ENCODE assay signal across 25 cellular contexts in genomic region chr20:889932-890463, GRCh38. TPM values are rescaled to one million over a fixed set of nuclear protein-coding genes. Genes with fewer than 3 reads are reported as not detected.
"Had no signal": no experiment of that assay in that cellular context is flagged by ENCODE, and none has a peak within 500 bp of the region (broad histone marks: within the 10 kb centered on the region; RNA-seq: fewer than 3 reads in every experiment).

No MANE protein-coding gene starts in this region.

- H3K4me1 ChIP-seq: SJSA1 had no signal

- H3K27me3 ChIP-seq: Peyer's patch had no signal

- H3K9me3 ChIP-seq: adrenal gland, Peyer's patch, SJSA1 had no signal

- H3K27ac ChIP-seq: Peyer's patch, SJSA1 had no signal

- DNase-seq: activated B cell treated with CpG ODN at 0.5 μM for 24 hours; activated CD4-positive, alpha-beta T cell treated with anti-CD3 and anti-CD28 coated beads for 1 hour; activated CD4-positive, alpha-beta T cell treated with anti-CD3 and anti-CD28 coated beads, Interleukin-2, amount 10 ng/mL, durations not matched to agents 24 days and 14 days; activated CD4-positive, alpha-beta T cell treated with anti-CD3 and anti-CD28 coated beads, Interleukin-2, amount 50 U/mL, for 48 hours; activated CD8-positive, alpha-beta memory T cell treated with anti-CD3 and anti-CD28 coated beads for 24 hours; activated gamma-delta T cell treated with Interleukin-2 at 50 U/mL for 16 hours; activated naive CD4-positive, alpha-beta T cell treated with anti-CD3 and anti-CD28 coated beads, Interleukin-2, amount 10 ng/mL, durations not matched to agents 7 days and 5 days; activated naive CD8-positive, alpha-beta T cell treated with anti-CD3 and anti-CD28 coated beads, Interleukin-2, amount 10 ng/mL, durations not matched to agents 7 days and 5 days; activated T-cell treated with anti-CD3 and anti-CD28 coated beads, Interleukin-2, amount 50 U/mL, for 72 hours; adrenal gland; KG1; NCI-H1092; NCI-H1417; NCI-H187 treated with DMSO at 0.1 percent for 48 hours; NCI-H2081 treated with DMSO at 0.1 percent for 48 hours; NCI-H446; NCI-H524; Peyer's patch; Right ventricle myocardium superior; SW 1271 had no signal

- H3K4me3 ChIP-seq: adrenal gland, Peyer's patch, SJSA1 had no signal

- H3K36me3 ChIP-seq: adrenal gland, Peyer's patch, SJSA1 had no signal

RNA-seq across cellular contexts. Expression of gene ANGPT4, which starts 26.1 kb away (rescaled TPM):
- total RNA-seq: activated B cell treated with CpG ODN at 0.5 μM for 24 hours; activated CD4-positive, alpha-beta T cell treated with anti-CD3 and anti-CD28 coated beads, Interleukin-2, amount 10 ng/mL, durations not matched to agents 24 days and 14 days; activated naive CD8-positive, alpha-beta T cell treated with anti-CD3 and anti-CD28 coated beads, Interleukin-2, amount 10 ng/mL, durations not matched to agents 7 days and 5 days; activated T-cell treated with anti-CD3 and anti-CD28 coated beads, Interleukin-2, amount 50 U/mL, for 72 hours; activated T-helper 2 cell treated with anti-CD3 and anti-CD28 coated beads, Interferon-gamma antibody, Interleukin-2, Interleukin-4, amounts not matched to agents 10 μg/mL and 5 μg/mL and 100 μg/mL, durations not matched to agents 14 hours and 24 hours and 36 hours; LHCN-M2; M059J; Right ventricle myocardium superior; SJSA1; T-helper 1 cell treated with Interleukin-12 subunit alpha and Interleukin-12 subunit beta and Interleukin-4 antibody, amounts not matched to agents 30 ng/mL and 1 ng/mL, for 36 hours had no signal
